In the genomic region with DNA sequence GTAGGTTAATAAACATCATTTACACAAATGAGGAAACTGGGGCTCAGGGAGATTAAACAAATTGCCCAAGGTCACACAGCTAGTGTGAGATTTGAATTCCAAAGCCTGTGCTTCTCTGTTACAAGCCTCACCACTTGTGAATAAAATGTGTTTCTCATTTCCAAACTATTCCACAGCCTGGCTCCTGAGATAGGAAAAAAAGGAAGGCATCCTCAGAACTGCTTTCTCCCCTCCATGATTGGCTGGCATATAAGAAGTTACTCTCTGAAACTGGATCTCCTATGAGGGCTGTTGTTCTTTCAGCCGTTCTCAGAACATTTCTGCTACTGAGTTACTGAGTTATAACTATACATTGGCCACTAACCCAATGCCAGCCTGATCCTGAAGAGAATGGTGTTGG, we compare ENCODE assay signal across 14 cellular contexts.
"Had no signal": no experiment of that assay in that cellular context is flagged by ENCODE, and none has a peak within 500 bp of the region (broad histone marks: within the 10 kb centered on the region; RNA-seq: fewer than 3 reads in every experiment).

No MANE protein-coding gene starts in this region.

- H3K36me3 ChIP-seq: prostate gland had no signal

- H3K4me3 ChIP-seq: mucosa of descending colon, prostate gland had no signal

- ATAC-seq: activated CD8-positive, alpha-beta memory T cell treated with anti-CD3 and anti-CD28 coated beads, Interleukin-2, amount 10 ng/mL, durations not matched to agents 7 days and 5 days; mucosa of descending colon; natural killer cell; stimulated activated naive CD8-positive, alpha-beta T cell treated with anti-CD3 and anti-CD28 coated beads, Interleukin-15, amount 100 ng/mL, for 72 hours had no signal

- H3K27ac ChIP-seq: prostate gland had no signal

- H3K4me1 Mint-ChIP-seq: activated CD8-positive, alpha-beta memory T cell treated with anti-CD3 and anti-CD28 coated beads, Interleukin-2, amount 10 ng/mL, durations not matched to agents 7 days and 5 days; natural killer cell; stimulated activated naive CD8-positive, alpha-beta T cell treated with anti-CD3 and anti-CD28 coated beads, Interleukin-15, amount 100 ng/mL, for 72 hours had no signal

- DNase-seq: activated CD4-positive, alpha-beta T cell treated with anti-CD3 and anti-CD28 coated beads for 1 hour; activated CD4-positive, alpha-beta T cell treated with anti-CD3 and anti-CD28 coated beads, Interleukin-2, amount 50 U/mL, for 48 hours; activated CD8-positive, alpha-beta memory T cell treated with anti-CD3 and anti-CD28 coated beads, Interleukin-2, amount 10 ng/mL, durations not matched to agents 7 days and 5 days; activated gamma-delta T cell; activated T-cell treated with anti-CD3 and anti-CD28 coated beads, Interleukin-2, amount 50 U/mL, for 24 hours; amygdala; mucosa of descending colon; natural killer cell; nucleus accumbens; stimulated activated CD4-positive, alpha-beta T cell treated with anti-CD3 and anti-CD28 coated beads, Interleukin-4, amount 100 ng/mL, for 1 hour; stimulated activated naive CD8-positive, alpha-beta T cell treated with anti-CD3 and anti-CD28 coated beads, Interleukin-15, amount 100 ng/mL, for 72 hours had no signal

- H3K27me3 Mint-ChIP-seq: activated naive CD8-positive, alpha-beta T cell; activated T-cell treated with anti-CD3 and anti-CD28 coated beads, Interleukin-2, amount 50 U/mL, for 24 hours; stimulated activated naive CD8-positive, alpha-beta T cell treated with anti-CD3 and anti-CD28 coated beads, Interleukin-15, amount 100 ng/mL, for 72 hours had no signal

- H3K27ac Mint-ChIP-seq: activated CD8-positive, alpha-beta memory T cell treated with anti-CD3 and anti-CD28 coated beads, Interleukin-2, amount 10 ng/mL, durations not matched to agents 7 days and 5 days; activated naive CD8-positive, alpha-beta T cell; activated T-cell treated with anti-CD3 and anti-CD28 coated beads, Interleukin-2, amount 50 U/mL, for 24 hours; natural killer cell; stimulated activated naive CD8-positive, alpha-beta T cell treated with anti-CD3 and anti-CD28 coated beads, Interleukin-15, amount 100 ng/mL, for 72 hours; T-helper 2 cell treated with Interferon-gamma antibody and Interleukin-4, amounts not matched to agents 5 μg/mL and 100 μg/mL, for 36 hours had no signal

- H3K4me3 Mint-ChIP-seq: activated CD8-positive, alpha-beta memory T cell treated with anti-CD3 and anti-CD28 coated beads, Interleukin-2, amount 10 ng/mL, durations not matched to agents 7 days and 5 days; activated naive CD8-positive, alpha-beta T cell; activated T-cell treated with anti-CD3 and anti-CD28 coated beads, Interleukin-2, amount 50 U/mL, for 24 hours; natural killer cell; stimulated activated naive CD8-positive, alpha-beta T cell treated with anti-CD3 and anti-CD28 coated beads, Interleukin-15, amount 100 ng/mL, for 72 hours; T-helper 2 cell treated with Interferon-gamma antibody and Interleukin-4, amounts not matched to agents 5 μg/mL and 100 μg/mL, for 36 hours had no signal

- H3K9me3 ChIP-seq: mucosa of descending colon, prostate gland had no signal

- H3K36me3 Mint-ChIP-seq: activated CD8-positive, alpha-beta memory T cell treated with anti-CD3 and anti-CD28 coated beads, Interleukin-2, amount 10 ng/mL, durations not matched to agents 7 days and 5 days; activated naive CD8-positive, alpha-beta T cell; natural killer cell had no signal

- H3K9me3 Mint-ChIP-seq: activated T-cell treated with anti-CD3 and anti-CD28 coated beads, Interleukin-2, amount 50 U/mL, for 24 hours; natural killer cell; stimulated activated naive CD8-positive, alpha-beta T cell treated with anti-CD3 and anti-CD28 coated beads, Interleukin-15, amount 100 ng/mL, for 72 hours; T-helper 2 cell treated with Interferon-gamma antibody and Interleukin-4, amounts not matched to agents 5 μg/mL and 100 μg/mL, for 36 hours had no signal
